In genomic region chr16:19179890-19180490, GRCh38 we compare ENCODE assay signal across 8 cellular contexts. TPM values are rescaled to one million over a fixed set of nuclear protein-coding genes. Genes with fewer than 3 reads are reported as not detected.
A peak's percentile ranks its signal among the peaks of the same experiment; 100 is the strongest.
DNase-seq lines count a peak whose midpoint lies in the region; ATAC-seq and TF ChIP-seq lines count a peak whose summit lies in the region.

No MANE protein-coding gene starts in this region.

- H3F3A ChIP-seq in smooth muscle cell (ENCODE audit: low read depth) = no peaks in the 10 kb centered on the region

- ATAC-seq in GM21825 (IDR thresholded peaks at IDR 0.05; ENCODE audit: unreplicated experiment) (no peak), left lobe of liver (no peak)

- no peak overlapping the region for H3K9ac ChIP-seq in smooth muscle cell (ENCODE audit: low read depth)

- no peaks in the 10 kb centered on the region for H4K20me1 ChIP-seq in smooth muscle cell (ENCODE audit: low read depth)

- H3K79me2 ChIP-seq in smooth muscle cell (ENCODE audit: low read depth) = no peaks in the 10 kb centered on the region

- WGBS in adrenal gland, 4 donors = 57 to 59% (median 58%) methylated on average over 20 of the region's 20 CpGs
- WGBS in smooth muscle cell (ENCODE audit: low lambda C conversion rate) = 64% methylated on average over 20 of the region's 20 CpGs

- no peaks in the 10 kb centered on the region for H3K36me3 ChIP-seq in adrenal gland (replicated peaks in 1 of 2)
- H3K36me3 ChIP-seq in right atrium auricular region = no peaks in the 10 kb centered on the region
- H3K36me3 ChIP-seq in smooth muscle cell (ENCODE audit: low read depth) = no peaks in the 10 kb centered on the region

- DNase-seq in stimulated activated naive CD4-positive, alpha-beta T cell treated with Interleukin-2 at 50 U/mL for 16 hours (lab: John Stamatoyannopoulos, UW) = peak; percentile 14
- DNase-seq in stimulated activated naive CD4-positive, alpha-beta T cell (lab: John Stamatoyannopoulos, UW) = no peak
- peak; percentile 13 for DNase-seq in NCI-H774 (lab: John Stamatoyannopoulos, UW)
- peak; percentile 33 to 80 (median 53) for DNase-seq in adrenal gland
- DNase-seq in right atrium auricular region (ENCODE audit: low spot score) = peak; percentile 78
- no peak for DNase-seq in smooth muscle cell (lab: John Stamatoyannopoulos, UW; ENCODE audit: unreplicated experiment)
- DNase-seq in left lobe of liver (ENCODE audit: low spot score) = no peak

- no peak overlapping the region for H2AFZ ChIP-seq in smooth muscle cell (ENCODE audit: low read depth)

- H3K9me3 ChIP-seq in adrenal gland (replicated peaks in 1 of 3) (no peaks in the 10 kb centered on the region), right atrium auricular region (no peaks in the 10 kb centered on the region), smooth muscle cell (replicated peaks; ENCODE audit: low read depth) (no peaks in the 10 kb centered on the region)

- H3K27me3 ChIP-seq in adrenal gland = no peaks in the 10 kb centered on the region
- H3K27me3 ChIP-seq in right atrium auricular region = no peaks in the 10 kb centered on the region
- H3K27me3 ChIP-seq in smooth muscle cell (ENCODE audit: low read depth) = no peaks in the 10 kb centered on the region

- H3K4me1 ChIP-seq in adrenal gland (replicated peaks in 1 of 2) (no peaks in the 10 kb centered on the region), right atrium auricular region (no peaks in the 10 kb centered on the region), smooth muscle cell (ENCODE audit: low read depth) (no peaks in the 10 kb centered on the region)

- TF ChIP-seq CTCF in adrenal gland (IDR thresholded peaks at IDR 0.05) (peak; percentile 36 to 65 (median 62)), right atrium auricular region (IDR thresholded peaks at IDR 0.05) (peak in 1 of 2 donors; percentile 71), smooth muscle cell (IDR thresholded peaks at IDR 0.05; ENCODE audit: borderline replicate concordance, insufficient read depth, poor library complexity, severe bottlenecking) (peak; percentile 55)

- H3K27ac ChIP-seq in adrenal gland (no peak overlapping the region), right atrium auricular region (no peak overlapping the region), smooth muscle cell (ENCODE audit: low read depth) (no peak overlapping the region)

- H3K4me3 ChIP-seq in adrenal gland (no peak overlapping the region), right atrium auricular region (no peak overlapping the region), smooth muscle cell (no peak overlapping the region)

- no peak for TF ChIP-seq POLR2A in adrenal gland (IDR thresholded peaks at IDR 0.05)

- intact Hi-C loops in adrenal gland (cut with DNase I) = loop anchor here in 1 of 2 donors (5.0 to 10.0 kb wide), 2 partner anchors 93 to 195 kb away; no protein-coding TSS in a partner anchor

- no peak overlapping the region for H3K4me2 ChIP-seq in smooth muscle cell

RNA-seq across cellular contexts. Expression of gene SYT17, which starts 11.9 kb away (rescaled TPM):
- total RNA-seq in adrenal gland (1 to 10 TPM; 1.1 to 6.5 (median 3.3) TPM), right atrium auricular region (1 to 10 TPM in 1 of 2 donors, under 1 TPM in 1; 0.22 to 1.8 TPM), smooth muscle cell (2.0 and 2.2 TPM in 2 replicates), left lobe of liver (7.7 TPM)
- polyA plus RNA-seq in adrenal gland (1 to 10 TPM; 2.4 to 4.0 (median 3.6) TPM), smooth muscle cell (3.9 and 4.0 TPM in 2 replicates)

Comparison
In these comparisons a context has a peak if more than half of its experiments do, and no peak if none do; other contexts are left out.
1. DNase-seq: peak in stimulated activated naive CD4-positive, alpha-beta T cell treated with Interleukin-2 at 50 U/mL for 16 hours (single experiment), NCI-H774 (single experiment), adrenal gland (7 of 7) and right atrium auricular region (single experiment); none in stimulated activated naive CD4-positive, alpha-beta T cell (0 of 6), smooth muscle cell (single experiment) and left lobe of liver (single experiment).